12 cellular contexts compared by ENCODE assay signal in genomic region chr11:3156661-3157311, GRCh38. TPM values are rescaled to one million over a fixed set of nuclear protein-coding genes. Genes with fewer than 3 reads are reported as not detected.
DNase-seq lines count a peak whose midpoint lies in the region; ATAC-seq and TF ChIP-seq lines count a peak whose summit lies in the region.
"Had no signal": no experiment of that assay in that cellular context is flagged by ENCODE, and none has a peak within 500 bp of the region (broad histone marks: within the 10 kb centered on the region; RNA-seq: fewer than 3 reads in every experiment).

No MANE protein-coding gene starts in this region.

- H3K27ac ChIP-seq in muscle layer of colon (ENCODE audit: low read depth, low read length): peak overlapping the region; percentile 89
- peak overlapping the region; percentile 86 to 96 for H3K27ac ChIP-seq in thoracic aorta

- peaks cover 46% of the 10 kb centered on the region in 2 donors for H3K4me1 Mint-ChIP-seq in effector memory CD8-positive, alpha-beta T cell (ENCODE audit: low read depth in 2 of 2)

- H3K36me3 ChIP-seq in muscle layer of colon (ENCODE audit: insufficient read depth, low read length) (peaks cover 2% of the 10 kb centered on the region), thoracic aorta (no peaks in the 10 kb centered on the region)
- H3K36me3 ChIP-seq: HAP-1 had no signal

- DNase-seq in effector memory CD8-positive, alpha-beta T cell: no peak
- DNase-seq in thoracic aorta (ENCODE audit: low spot score): no peak
- no peak for DNase-seq in glomerular visceral epithelial cell (ENCODE audit: extremely low spot score)
- no peak for DNase-seq in NCI-H2227 (lab: John Stamatoyannopoulos, UW; ENCODE audit: unreplicated experiment)
- DNase-seq in activated naive CD4-positive, alpha-beta T cell (lab: John Stamatoyannopoulos, UW): no peak
- no peak for DNase-seq in activated CD8-positive, alpha-beta memory T cell treated with anti-CD3 and anti-CD28 coated beads, Interleukin-2, amount 50 U/mL, for 4 hours
- DNase-seq: midbrain, NCI-H1694 treated with DMSO at 0.1 percent for 48 hours had no signal

- no peak for ATAC-seq in effector memory CD8-positive, alpha-beta T cell (replicated peaks)
- ATAC-seq in thoracic aorta (ENCODE audit: insufficient number of reproducible peaks, low FRiP score, low read depth): no peak
- ATAC-seq: PC-3 had no signal

- no peaks in the 10 kb centered on the region for H3K9me3 ChIP-seq in muscle layer of colon (ENCODE audit: low read length)
- no peaks in the 10 kb centered on the region for H3K9me3 ChIP-seq in thoracic aorta
- H3K9me3 ChIP-seq: HAP-1 had no signal

- peak overlapping the region; percentile 51 to 60 for H3K4me3 Mint-ChIP-seq in effector memory CD8-positive, alpha-beta T cell

- H3K9me3 Mint-ChIP-seq in effector memory CD8-positive, alpha-beta T cell: no peaks in the 10 kb centered on the region

- peaks cover 7% of the 10 kb centered on the region for H3K36me3 Mint-ChIP-seq in effector memory CD8-positive, alpha-beta T cell (ENCODE audit: insufficient read depth)

- peak overlapping the region; percentile 17 for H3K9ac ChIP-seq in muscle layer of colon (ENCODE audit: low read length)

- H3K27me3 ChIP-seq in muscle layer of colon (ENCODE audit: control insufficient read depth in 1 of 2, insufficient read depth in 2 of 2, low read length in 2 of 2) (no peaks in the 10 kb centered on the region), thoracic aorta (replicated peaks; ENCODE audit: insufficient read depth) (no peaks in the 10 kb centered on the region)

- no peak for TF ChIP-seq EP300 in Ishikawa (IDR thresholded peaks at IDR 0.05; ENCODE audit: borderline replicate concordance)

- H3K27me3 Mint-ChIP-seq in effector memory CD8-positive, alpha-beta T cell: no peaks in the 10 kb centered on the region

- peaks cover 79% of the 10 kb centered on the region for H3K4me1 ChIP-seq in muscle layer of colon (ENCODE audit: insufficient read depth, low read length)
- H3K4me1 ChIP-seq in thoracic aorta (ENCODE audit: control insufficient read depth in 1 of 2, low read depth in 2 of 2): peaks cover 51 to 91% of the 10 kb centered on the region in 2 donors
- H3K4me1 ChIP-seq: HAP-1 had no signal

- TF ChIP-seq CTCF in thoracic aorta (IDR thresholded peaks at IDR 0.05): no peak

- TF ChIP-seq RAD21 in Ishikawa (IDR thresholded peaks at IDR 0.05; ENCODE audit: low read depth): no peak

- peak overlapping the region in 1 of 2 donors; percentile 86 for H3K27ac Mint-ChIP-seq in effector memory CD8-positive, alpha-beta T cell

- H3K4me3 ChIP-seq in muscle layer of colon (ENCODE audit: low read depth in 1 of 2, low read length in 2 of 2): peak overlapping the region in 1 of 2 donors; percentile 69
- H3K4me3 ChIP-seq in thoracic aorta: peak overlapping the region; percentile 66
- H3K4me3 ChIP-seq: HAP-1 had no signal

TF ChIP-seq in Ishikawa, 13 proteins besides CTCF, POLR2A, EP300 and RAD21:
- TF ChIP-seq NFIC (IDR thresholded peaks at IDR 0.05) (no peak), MAX (IDR thresholded peaks at IDR 0.05) (peak; percentile 89), REST (IDR thresholded peaks at IDR 0.05; ENCODE audit: low read depth) (no peak), YY1 (IDR thresholded peaks at IDR 0.05; ENCODE audit: low read depth) (no peak), TAF1 (IDR thresholded peaks at IDR 0.05; ENCODE audit: low read depth) (no peak), TEAD4 (IDR thresholded peaks at IDR 0.05) (no peak), CEBPB (IDR thresholded peaks at IDR 0.05) (no peak), FOXM1 (IDR thresholded peaks at IDR 0.05; ENCODE audit: borderline replicate concordance, low read depth) (no peak), CREB1 (IDR thresholded peaks at IDR 0.05; ENCODE audit: low read depth) (no peak), ZBTB7A (IDR thresholded peaks at IDR 0.05; ENCODE audit: low read depth) (no peak), EGR1 (IDR thresholded peaks at IDR 0.05) (no peak), TCF12 (IDR thresholded peaks at IDR 0.05; ENCODE audit: low read depth) (0 out of 2 replicates have a peak, but pooled peaks have one; percentile 16)

RNA-seq across cellular contexts. Expression of gene OSBPL5, which starts 8.3 kb away (rescaled TPM):
- total RNA-seq in thoracic aorta: 100 to 1,000 TPM in 1 of 2 donors, 10 to 100 TPM in 1; 99.9 to 121 TPM
